In the genomic region with DNA sequence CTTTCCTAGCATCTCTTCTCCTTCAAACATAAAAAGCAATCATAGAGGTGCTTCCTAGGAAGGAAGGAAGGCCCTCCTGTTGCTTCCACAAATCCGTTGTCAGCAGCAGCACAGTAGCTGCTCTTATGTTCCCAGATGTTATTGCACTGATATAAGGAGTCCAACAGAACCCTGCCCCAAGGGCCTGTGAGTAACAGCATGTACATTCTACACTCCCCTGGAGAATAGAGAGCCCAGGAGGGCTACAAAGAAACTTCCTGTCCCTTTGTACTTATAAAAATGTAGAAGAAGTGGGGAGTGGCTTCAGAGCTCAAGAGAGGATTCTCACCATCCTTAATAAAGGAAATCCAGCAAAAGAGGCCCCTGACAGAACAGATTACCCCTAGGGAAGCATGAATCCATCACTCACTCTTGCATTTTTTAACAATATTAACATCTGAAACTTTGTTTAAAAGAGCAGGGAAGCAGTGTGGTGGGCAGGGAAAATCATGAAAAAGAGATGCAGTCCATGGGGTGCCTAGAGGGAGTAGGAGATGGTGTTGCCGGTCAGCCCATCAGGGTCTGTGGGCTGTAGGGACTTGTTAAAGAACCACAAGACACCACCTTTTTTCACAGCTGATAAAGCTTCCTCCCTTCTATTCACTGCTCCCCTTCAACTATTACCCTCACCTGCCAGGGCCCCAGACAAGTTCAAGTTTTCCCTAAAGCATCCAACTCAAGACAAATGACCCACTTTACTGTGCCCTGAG, we compare ENCODE assay signal across 14 cellular contexts.
A peak's percentile ranks its signal among the peaks of the same experiment; 100 is the strongest.
DNase-seq lines count a peak whose midpoint lies in the region; ATAC-seq and TF ChIP-seq lines count a peak whose summit lies in the region.
"Had no signal": no experiment of that assay in that cellular context is flagged by ENCODE, and none has a peak within 500 bp of the region (broad histone marks: within the 10 kb centered on the region; RNA-seq: fewer than 3 reads in every experiment).

No MANE protein-coding gene starts in this region.

- H3K4me3 ChIP-seq in right atrium auricular region (no peak overlapping the region), adipocyte (ENCODE audit: low read length) (no peak overlapping the region)
- H3K4me3 ChIP-seq: adrenal gland, tibial nerve had no signal

- POLR2A ChIA-PET in GM10248 (lab: Yijun Ruan, JAX) = no interaction called here

- CTCF ChIA-PET in GM10248 (lab: Yijun Ruan, JAX) = no interaction called here

- H3K36me3 Mint-ChIP-seq in type B pancreatic cell = no peaks in the 10 kb centered on the region

- H3K27me3 ChIP-seq in right atrium auricular region (no peaks in the 10 kb centered on the region), adipocyte (replicated peaks; ENCODE audit: control insufficient read depth, insufficient read depth, low read length) (no peaks in the 10 kb centered on the region)
- H3K27me3 ChIP-seq: adrenal gland, tibial nerve had no signal

- no peaks in the 10 kb centered on the region for H3K9me3 Mint-ChIP-seq in type B pancreatic cell

- no peaks in the 10 kb centered on the region for H3K27me3 Mint-ChIP-seq in type B pancreatic cell

- intact Hi-C loops in Right ventricle myocardium inferior (cut with DNase I) = loop anchor here (5.0 kb wide), 1 partner anchor 49 kb away; no protein-coding TSS in a partner anchor
- intact Hi-C loops in left ventricle myocardium superior (cut with micrococcal nuclease) = no loop called here

- peak; percentile 82 for ATAC-seq in Right ventricle myocardium inferior
- ATAC-seq in left ventricle myocardium superior = peak; percentile 89
- ATAC-seq in HG03097 (IDR thresholded peaks at IDR 0.05; ENCODE audit: low FRiP score, unreplicated experiment) = no peak
- no peak for ATAC-seq in HG03045 (IDR thresholded peaks at IDR 0.05; ENCODE audit: unreplicated experiment)

- TF ChIP-seq CTCF in right atrium auricular region (IDR thresholded peaks at IDR 0.05) (no peak), type B pancreatic cell (conservative IDR thresholded peaks at IDR 0.05) (no peak), GM10248 (IDR thresholded peaks at IDR 0.05; ENCODE audit: control extremely low read depth, extremely low read depth, low read depth, missing control alignments) (no peak)

- H3K4me3 Mint-ChIP-seq in type B pancreatic cell = peak overlapping the region; percentile 54

- H3K27ac ChIP-seq in right atrium auricular region = peak overlapping the region in 1 of 2 donors; percentile 15
- H3K27ac ChIP-seq: adrenal gland, tibial nerve had no signal

- DNase-seq in Right ventricle myocardium inferior (ENCODE audit: missing footprints) = no peak
- DNase-seq in right atrium auricular region (ENCODE audit: low spot score) = no peak
- peak; percentile 82 for DNase-seq in adipocyte (ENCODE audit: low read depth)
- DNase-seq in left ventricle myocardium superior = no peak
- DNase-seq in type B pancreatic cell (ENCODE audit: extremely low spot score, unreplicated experiment) = no peak
- no peak for DNase-seq in GM10248 (ENCODE audit: extremely low spot score)
- DNase-seq: adrenal gland; DMS79 treated with DMSO at 0.1 percent for 48 hours; effector CD8-positive, alpha-beta T cell; NCI-H1694 treated with DMSO at 0.1 percent for 48 hours; T-helper 9 cell had no signal

- peaks cover 0 to 25% of the 10 kb centered on the region in 2 donors for H3K4me1 ChIP-seq in right atrium auricular region
- H3K4me1 ChIP-seq in adipocyte (ENCODE audit: control insufficient read depth, insufficient read depth, low read length) = peaks cover 48% of the 10 kb centered on the region
- H3K4me1 ChIP-seq: adrenal gland, tibial nerve had no signal

- H3K27ac Mint-ChIP-seq in type B pancreatic cell = peak overlapping the region; percentile 3

- peaks cover 27% of the 10 kb centered on the region for H3K4me1 Mint-ChIP-seq in type B pancreatic cell (ENCODE audit: unreplicated experiment)

- H3K36me3 ChIP-seq in right atrium auricular region (no peaks in the 10 kb centered on the region), adipocyte (ENCODE audit: control insufficient read depth, insufficient read depth, low read length, severe bottlenecking) (no peaks in the 10 kb centered on the region)
- H3K36me3 ChIP-seq: adrenal gland, tibial nerve had no signal

- H3K9me3 ChIP-seq in right atrium auricular region (no peaks in the 10 kb centered on the region), adipocyte (ENCODE audit: control insufficient read depth, low read length) (no peaks in the 10 kb centered on the region)
- H3K9me3 ChIP-seq: adrenal gland, tibial nerve had no signal

- H3K9ac ChIP-seq in adipocyte (ENCODE audit: low read length) = peak overlapping the region; percentile 2

Comparison
In these comparisons a context has a peak if more than half of its experiments do, and no peak if none do; other contexts are left out.
1. ATAC-seq: peak in Right ventricle myocardium inferior (single experiment) and left ventricle myocardium superior (single experiment); none in HG03097 (single experiment) and HG03045 (single experiment).